19 cellular contexts compared by ENCODE assay signal in genomic region chr20:8116067-8116811, GRCh38. TPM values are rescaled to one million over a fixed set of nuclear protein-coding genes. Genes with fewer than 3 reads are reported as not detected.
DNase-seq lines count a peak whose midpoint lies in the region; ATAC-seq and TF ChIP-seq lines count a peak whose summit lies in the region.
"Had no signal": no experiment of that assay in that cellular context is flagged by ENCODE, and none has a peak within 500 bp of the region (broad histone marks: within the 10 kb centered on the region; RNA-seq: fewer than 3 reads in every experiment).

No MANE protein-coding gene starts in this region.

- peak; percentile 93 for ATAC-seq in left ventricle myocardium superior
- ATAC-seq in HG02763 (IDR thresholded peaks at IDR 0.05; ENCODE audit: unreplicated experiment), result no peak
- ATAC-seq: activated T-cell treated with anti-CD3 and anti-CD28 coated beads, Interleukin-2, amount 50 U/mL, for 4 hours had no signal

- no peaks in the 10 kb centered on the region for H3K36me3 ChIP-seq in transverse colon
- H3K36me3 ChIP-seq: adrenal gland had no signal

- WGBS in transverse colon (ENCODE audit: low coverage in 1 of 2), 2 donors, result 38 to 44% methylated on average over 5 of the region's 5 CpGs

- no peaks in the 10 kb centered on the region for H3K27me3 ChIP-seq in transverse colon
- H3K27me3 ChIP-seq: adrenal gland had no signal

- DNase-seq in NCI-H2171 treated with DMSO at 0.1 percent for 48 hours (lab: John Stamatoyannopoulos, UW), result peak; percentile 20
- no peak for DNase-seq in NCI-H2171 (lab: John Stamatoyannopoulos, UW)
- DNase-seq in cardiac fibroblast (ENCODE audit: low read depth in 2 of 2), result peak; percentile 72 to 79
- DNase-seq in left ventricle myocardium superior, result no peak
- no peak for DNase-seq in transverse colon
- DNase-seq in MV-4-11 (lab: John Stamatoyannopoulos, UW), result no peak
- no peak for DNase-seq in NCI-H1694 treated with DMSO at 0.1 percent for 48 hours (lab: John Stamatoyannopoulos, UW)
- DNase-seq: activated CD4-positive, alpha-beta T cell treated with anti-CD3 and anti-CD28 coated beads for 4 hours; activated T-cell treated with anti-CD3 and anti-CD28 coated beads, Interleukin-2, amount 50 U/mL, for 4 hours; adrenal gland; GOT3; Karpas-422; NCI-H187 treated with DMSO at 0.1 percent for 48 hours; NCI-H526 treated with DMSO at 0.1 percent for 48 hours; RPMI8226; stimulated activated naive CD4-positive, alpha-beta T cell treated with Interleukin-2 at 50 U/mL for 16 hours; T-helper 2 cell had no signal

- in situ Hi-C loops in transverse colon (cut with MboI; ENCODE audit: low pct_ligation_motif_present in 1 of 4, low pct_unique_long_range_greater_than_20kb in 1 of 4, low sequenced_read_pairs in 3 of 4), result no loop called here

- peaks cover 0 to 14% (median 2%) of the 10 kb centered on the region in 4 donors for H3K4me1 ChIP-seq in transverse colon
- H3K4me1 ChIP-seq: adrenal gland had no signal

- H3K27ac ChIP-seq in transverse colon, result peak overlapping the region in 3 of 4 donors; percentile 42 to 52 (median 42)
- H3K27ac ChIP-seq: 22Rv1, adrenal gland had no signal

- no peak for TF ChIP-seq POLR2A in transverse colon (IDR thresholded peaks at IDR 0.05)

- H3K9me3 ChIP-seq in transverse colon, result no peaks in the 10 kb centered on the region
- H3K9me3 ChIP-seq: adrenal gland had no signal

- H3K4me3 ChIP-seq in cardiac fibroblast (replicated peaks in 1 of 2; ENCODE audit: low read depth in 2 of 2, low read length in 2 of 2) (no peak overlapping the region), transverse colon (no peak overlapping the region)
- H3K4me3 ChIP-seq: adrenal gland had no signal

- no peak for TF ChIP-seq CTCF in cardiac fibroblast (IDR thresholded peaks at IDR 0.05; ENCODE audit: low read depth, low read length)
- no peak for TF ChIP-seq CTCF in transverse colon (IDR thresholded peaks at IDR 0.05)

- no peak for TF ChIP-seq EP300 in transverse colon (IDR thresholded peaks at IDR 0.05; ENCODE audit: low read depth)

- intact Hi-C loops in left ventricle myocardium superior (cut with micrococcal nuclease), result no loop called here
- intact Hi-C loops in transverse colon (cut with DNase I; ENCODE audit: low total_unique reads), result no loop called here

RNA-seq across cellular contexts. Expression of gene PLCB1, which starts 15.8 kb away (rescaled TPM):
- total RNA-seq in left ventricle myocardium superior, result 7.7 TPM
- total RNA-seq in transverse colon, result 10 to 100 TPM; 13.1 to 18.6 (median 15.8) TPM

Comparison
In these comparisons a context has a peak if more than half of its experiments do, and no peak if none do; other contexts are left out.
1. DNase-seq: peak in NCI-H2171 treated with DMSO at 0.1 percent for 48 hours (single experiment) and cardiac fibroblast (2 of 2); none in NCI-H2171 (single experiment), left ventricle myocardium superior (single experiment), transverse colon (single experiment), MV-4-11 (single experiment) and NCI-H1694 treated with DMSO at 0.1 percent for 48 hours (single experiment).